ENCODE assay signal across 9 cellular contexts in the genomic region with DNA sequence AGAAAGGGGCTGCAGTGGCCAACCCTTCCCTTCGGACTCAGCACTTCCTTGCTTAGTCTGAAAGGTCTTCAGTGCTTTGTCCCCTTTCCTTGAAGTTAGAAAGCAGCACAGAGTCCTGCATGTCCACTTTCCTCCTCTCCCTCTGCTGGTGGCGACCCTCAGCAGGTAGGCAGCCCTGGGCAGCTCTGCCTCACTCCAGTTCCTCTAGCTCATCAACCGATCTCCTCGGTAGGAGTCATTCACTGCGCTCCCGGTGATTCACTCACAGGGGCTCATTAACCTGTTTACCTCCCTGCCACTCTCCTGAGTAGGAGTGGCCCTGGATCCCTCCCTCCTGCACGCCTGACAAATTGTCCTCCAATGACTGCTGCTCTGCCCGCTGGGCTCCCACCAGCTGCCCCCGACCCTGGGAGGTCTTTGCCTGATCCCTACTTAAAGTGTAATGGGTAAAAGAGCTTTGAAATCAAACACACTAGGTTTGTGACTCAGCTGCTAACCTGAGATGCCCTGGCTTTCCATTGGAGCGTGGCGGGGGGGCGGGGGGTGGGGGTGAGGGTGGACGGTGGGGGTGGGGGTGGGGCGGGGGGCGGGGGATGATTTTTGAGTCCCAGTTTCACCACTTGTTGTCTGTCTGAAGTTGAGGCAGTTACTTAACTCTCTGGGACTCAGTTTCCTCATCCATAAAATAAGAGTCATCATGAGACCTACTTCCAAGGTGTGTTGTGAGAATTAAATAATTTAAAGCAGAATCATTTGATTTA. TPM values are rescaled to one million over a fixed set of nuclear protein-coding genes. Genes with fewer than 3 reads are reported as not detected.
DNase-seq lines count a peak whose midpoint lies in the region; ATAC-seq and TF ChIP-seq lines count a peak whose summit lies in the region.
"Had no signal": no experiment of that assay in that cellular context is flagged by ENCODE, and none has a peak within 500 bp of the region (broad histone marks: within the 10 kb centered on the region; RNA-seq: fewer than 3 reads in every experiment).

No MANE protein-coding gene starts in this region.

- WGBS in upper lobe of left lung, 2 donors: 68 to 69% methylated on average over 13 to 14 of the region's 15 CpGs

- TF ChIP-seq CTCF in AG04450 (IDR thresholded peaks at IDR 0.05; ENCODE audit: low read depth, low read length) (peak; percentile 38), LNCaP clone FGC (IDR thresholded peaks at IDR 0.05; ENCODE audit: control insufficient read depth, extremely low read depth, insufficient read depth) (no peak), upper lobe of left lung (IDR thresholded peaks at IDR 0.05) (peak in 1 of 6 experiments; percentile 8), dorsolateral prefrontal cortex (IDR thresholded peaks at IDR 0.05 in 54 of 56, conservative IDR thresholded peaks at IDR 0.05 in 2 of 56; ENCODE audit: low read depth in 1 of 56, partially characterized antibody in 56 of 56) (no peak)

- peak overlapping the region; percentile 57 for H3K27ac ChIP-seq in AG04450 (ENCODE audit: low read depth, low read length)
- H3K27ac ChIP-seq in upper lobe of left lung: peak overlapping the region; percentile 82 to 92 (median 88)
- peak overlapping the region in 1 of 59 donors; percentile 36 for H3K27ac ChIP-seq in dorsolateral prefrontal cortex

- ATAC-seq in upper lobe of left lung (ENCODE audit: low FRiP score in 2 of 2) (peak in 1 of 2 donors; percentile 47), GM21723 (IDR thresholded peaks at IDR 0.05; ENCODE audit: unreplicated experiment) (no peak), HG03045 (IDR thresholded peaks at IDR 0.05; ENCODE audit: unreplicated experiment) (no peak)

- no peaks in the 10 kb centered on the region for H3K9me3 ChIP-seq in AG04450 (ENCODE audit: control insufficient read depth, insufficient read depth, low read length)
- H3K9me3 ChIP-seq in iPS-15b (ENCODE audit: control insufficient read depth, insufficient read depth, low read length): no peaks in the 10 kb centered on the region
- H3K9me3 ChIP-seq in upper lobe of left lung: no peaks in the 10 kb centered on the region

- peak overlapping the region; percentile 83 for H3K9ac ChIP-seq in iPS-15b (ENCODE audit: low read depth, low read length)

- H3K4me1 ChIP-seq in iPS-15b (ENCODE audit: control insufficient read depth, insufficient read depth, low read length) (peaks cover 12% of the 10 kb centered on the region), upper lobe of left lung (peaks cover 42 to 58% (median 51%) of the 10 kb centered on the region in 4 donors)

- no peaks in the 10 kb centered on the region for H3K27me3 ChIP-seq in AG04450 (ENCODE audit: control insufficient read depth, insufficient read depth, low read length)
- no peaks in the 10 kb centered on the region for H3K27me3 ChIP-seq in iPS-15b (ENCODE audit: control insufficient read depth, insufficient read depth, low read length)
- H3K27me3 ChIP-seq in upper lobe of left lung: no peaks in the 10 kb centered on the region
- H3K27me3 ChIP-seq in dorsolateral prefrontal cortex: peaks cover 0 to 12% (median 0%) of the 10 kb centered on the region in 45 donors

- intact Hi-C loops in dorsolateral prefrontal cortex (cut with DNase I): no loop called here

- no peak for TF ChIP-seq EP300 in upper lobe of left lung (IDR thresholded peaks at IDR 0.05)

- no peak overlapping the region for H3K4me3 ChIP-seq in AG04450 (ENCODE audit: low read depth, low read length)
- peak overlapping the region; percentile 42 for H3K4me3 ChIP-seq in LNCaP clone FGC (ENCODE audit: low read depth, low read length)
- H3K4me3 ChIP-seq in iPS-15b (ENCODE audit: low read depth, low read length): peak overlapping the region; percentile 60
- H3K4me3 ChIP-seq in upper lobe of left lung: peak overlapping the region; percentile 13 to 53 (median 36)
- no peak overlapping the region for H3K4me3 ChIP-seq in dorsolateral prefrontal cortex

- POLR2A ChIA-PET in AG04450 (lab: Yijun Ruan, JAX): interaction anchor here (0.6 to 2.2 kb wide), 3 partner anchors 29 to 163 kb away, joined by 3 to 8 read pairs (median 6); partner anchors contain the start of gene TNFRSF1A

- H3K36me3 ChIP-seq in iPS-15b (ENCODE audit: control insufficient read depth, insufficient read depth, low read length) (peaks cover 5% of the 10 kb centered on the region), upper lobe of left lung (no peaks in the 10 kb centered on the region)

- DNase-seq in AG04450 (ENCODE audit: low read depth, low spot score) (no peak), LNCaP clone FGC (ENCODE audit: low read depth) (peak; percentile 74), T1000 (lab: John Stamatoyannopoulos, UW) (peak; percentile 90), upper lobe of left lung (peak; percentile 53 to 88), dorsolateral prefrontal cortex (no peak)

- peak in 1 of 4 donors; percentile 61 for TF ChIP-seq POLR2A in upper lobe of left lung (IDR thresholded peaks at IDR 0.05)

- CTCF ChIA-PET in AG04450 (lab: Charles Lee): interaction anchor here (0.9 kb wide), 1 partner anchor 94 kb away, joined by 3 read pairs; no protein-coding TSS in a partner anchor

RNA-seq across cellular contexts. Expression of gene SCNN1A, which starts 4.2 kb away (rescaled TPM):
- 0.25 and 0.26 TPM in 2 replicates for polyA plus RNA-seq in AG04450 (2011; rRNA removed)
- polyA minus RNA-seq in AG04450 (2011; rRNA and poly(A)+ RNA removed): 0.14 and 0.39 TPM in 2 replicates
- 100 to 1,000 TPM; 153 to 594 (median 346) TPM for total RNA-seq in upper lobe of left lung
- total RNA-seq in dorsolateral prefrontal cortex: 1 to 10 TPM in 24 of 120 experiments, under 1 TPM in 28, not detected in 68; 0.23 to 4.8 (median 0.89) TPM
- total RNA-seq: temporal lobe had no signal

RNA-seq across cellular contexts. Expression of gene LTBR, which starts 12.8 kb away (rescaled TPM):
- 32.1 and 38.8 TPM in 2 replicates for polyA plus RNA-seq in AG04450 (2011; rRNA removed)
- polyA minus RNA-seq in AG04450 (2011; rRNA and poly(A)+ RNA removed): 23.5 and 26.6 TPM in 2 replicates
- 100 to 1,000 TPM in 5 of 6 donors, 10 to 100 TPM in 1; 84.9 to 207 (median 150) TPM for total RNA-seq in upper lobe of left lung
- 10 to 100 TPM in 100 of 120 experiments, 1 to 10 TPM in 20; 4.6 to 36.0 (median 16.2) TPM for total RNA-seq in dorsolateral prefrontal cortex

RNA-seq across cellular contexts. Expression of gene TNFRSF1A, which starts 29.3 kb away (rescaled TPM):
- polyA plus RNA-seq in AG04450 (2011; rRNA removed): 231 and 255 TPM in 2 replicates
- polyA minus RNA-seq in AG04450 (2011; rRNA and poly(A)+ RNA removed): 222 and 237 TPM in 2 replicates
- 100 to 1,000 TPM; 140 to 425 (median 202) TPM for total RNA-seq in upper lobe of left lung
- total RNA-seq in dorsolateral prefrontal cortex: 100 to 1,000 TPM in 1 of 120 experiments, 10 to 100 TPM in 119; 16.4 to 101 (median 39.3) TPM

Comparison
In these comparisons a context has a peak if more than half of its experiments do, and no peak if none do; other contexts are left out.
1. DNase-seq: peak in LNCaP clone FGC (single experiment), T1000 (single experiment) and upper lobe of left lung (2 of 2); none in AG04450 (single experiment) and dorsolateral prefrontal cortex (0 of 10).
2. H3K4me3 ChIP-seq: peak in LNCaP clone FGC (single experiment), iPS-15b (single experiment) and upper lobe of left lung (4 of 4); none in AG04450 (single experiment) and dorsolateral prefrontal cortex (0 of 59).
3. RNA of gene SCNN1A, which starts 4.2 kb away (total RNA-seq): 153 to 594 TPM in upper lobe of left lung; 0.23 to 4.8 TPM in dorsolateral prefrontal cortex; every median in the first group is over 10 times any median in the second.